15 cellular contexts compared by ENCODE assay signal in genomic region chr11:5703741-5704536, GRCh38. TPM values are rescaled to one million over a fixed set of nuclear protein-coding genes. Genes with fewer than 3 reads are reported as not detected.
DNase-seq lines count a peak whose midpoint lies in the region; ATAC-seq and TF ChIP-seq lines count a peak whose summit lies in the region.
"Had no signal": no experiment of that assay in that cellular context is flagged by ENCODE, and none has a peak within 500 bp of the region (broad histone marks: within the 10 kb centered on the region; RNA-seq: fewer than 3 reads in every experiment).

No MANE protein-coding gene starts in this region.

- no peaks in the 10 kb centered on the region for H3K9me3 Mint-ChIP-seq in T-cell
- H3K9me3 Mint-ChIP-seq in osteocyte (ENCODE audit: unreplicated experiment): no peaks in the 10 kb centered on the region

- no peak overlapping the region for H3K27ac ChIP-seq in right lobe of liver
- H3K27ac ChIP-seq: dorsolateral prefrontal cortex had no signal

- H3K36me3 ChIP-seq in right lobe of liver: peaks cover 0 to 4% (median under 1%) of the 10 kb centered on the region in 4 donors

- no peak for TF ChIP-seq POLR2A in right lobe of liver (IDR thresholded peaks at IDR 0.05)

- H3K27me3 Mint-ChIP-seq in T-cell (no peaks in the 10 kb centered on the region), osteocyte (ENCODE audit: unreplicated experiment) (no peaks in the 10 kb centered on the region)

- intact Hi-C loops in right lobe of liver (cut with DNase I): no loop called here

- WGBS in right lobe of liver (ENCODE audit: insufficient coverage, low coverage, low lambda C conversion rate, missing lambda C conversion rate): 72% methylated on average over 2 of the region's 2 CpGs

- ATAC-seq in GM18499 (IDR thresholded peaks at IDR 0.05; ENCODE audit: insufficient read depth, unreplicated experiment) (peak; percentile 42), GM19397 (IDR thresholded peaks at IDR 0.05; ENCODE audit: unreplicated experiment) (peak; percentile 79), HG02970 (IDR thresholded peaks at IDR 0.05; ENCODE audit: low FRiP score, unreplicated experiment) (peak; percentile 64), T-cell (replicated peaks in 1 of 4) (no peak), right lobe of liver (no peak)
- ATAC-seq: HCT116 had no signal

- H3K4me3 ChIP-seq in right lobe of liver: no peak overlapping the region
- H3K4me3 ChIP-seq: dorsolateral prefrontal cortex, lung had no signal

- H3K27ac Mint-ChIP-seq in T-cell: peak overlapping the region; percentile 61 to 71
- no peak overlapping the region for H3K27ac Mint-ChIP-seq in osteocyte (ENCODE audit: unreplicated experiment)

- no peaks in the 10 kb centered on the region for H3K9me3 ChIP-seq in right lobe of liver

- no peaks in the 10 kb centered on the region for H3K4me1 ChIP-seq in right lobe of liver

- H3K36me3 Mint-ChIP-seq in T-cell (peaks cover 71% of the 10 kb centered on the region), osteocyte (ENCODE audit: unreplicated experiment) (peaks cover 78% of the 10 kb centered on the region)

- no peaks in the 10 kb centered on the region for H3K27me3 ChIP-seq in right lobe of liver
- H3K27me3 ChIP-seq: dorsolateral prefrontal cortex had no signal

- H3K4me1 Mint-ChIP-seq in T-cell (peaks cover 45 to 59% (median 46%) of the 10 kb centered on the region in 3 donors), osteocyte (ENCODE audit: unreplicated experiment) (no peaks in the 10 kb centered on the region)

- POLR2A ChIA-PET in T-cell (lab: Charles Lee): no interaction called here

- no peak for TF ChIP-seq CTCF in osteocyte (IDR thresholded peaks at IDR 0.05)
- TF ChIP-seq CTCF in right lobe of liver (IDR thresholded peaks at IDR 0.05): no peak

- H3K4me3 Mint-ChIP-seq in T-cell (no peak overlapping the region), osteocyte (ENCODE audit: unreplicated experiment) (no peak overlapping the region)

- DNase-seq in T-cell (no peak), osteocyte (ENCODE audit: extremely low spot score, unreplicated experiment) (no peak), NCI-H510A treated with DMSO at 0.1 percent for 48 hours (lab: John Stamatoyannopoulos, UW) (no peak), right lobe of liver (no peak)
- DNase-seq in stimulated activated CD8-positive, alpha-beta memory T cell treated with anti-CD3 and anti-CD28 coated beads, Interleukin-4, amount 100 ng/mL, for 48 hours: no peak
- DNase-seq: activated CD4-positive, alpha-beta T cell treated with anti-CD3 and anti-CD28 coated beads for 48 hours; C1 segment of cervical spinal cord; dorsolateral prefrontal cortex; NCI-H510A had no signal

- CTCF ChIA-PET in T-cell (lab: Charles Lee): interaction anchor here (0.6 to 1.0 kb wide), 3 partner anchors 14 to 20 kb away, joined by 3 to 8 read pairs (median 3); partner anchors contain the start of gene TRIM5 (in 1 of the 2)

RNA-seq across cellular contexts. Expression of gene TRIM22, which starts 14.3 kb away (rescaled TPM):
- total RNA-seq in T-cell (100 to 1,000 TPM; 256 to 397 (median 320) TPM), osteocyte (136 and 138 TPM in 2 replicates), right lobe of liver (10 to 100 TPM; 10.0 to 29.1 (median 13.8) TPM)

RNA-seq across cellular contexts. Expression of gene TRIM5, which starts 19.1 kb away (rescaled TPM):
- total RNA-seq in T-cell (10 to 100 TPM; 17.6 to 38.2 (median 31.6) TPM), osteocyte (41.7 and 47.3 TPM in 2 replicates), right lobe of liver (10 to 100 TPM; 15.3 to 19.2 (median 18.2) TPM)

RNA-seq across cellular contexts. Expression of gene OR56B1, which starts 32.3 kb away (rescaled TPM):
- total RNA-seq in T-cell (under 1 TPM; 0.20 to 0.78 (median 0.37) TPM), osteocyte (not detected in 2 replicates), right lobe of liver (under 1 TPM in 1 of 6 experiments, not detected in 5; 0.12 TPM)
- total RNA-seq: lung, renal cortical epithelial cell had no signal

RNA-seq across cellular contexts. Expression of gene OR52N4, which starts 50.1 kb away (rescaled TPM):
- 1 to 10 TPM; 1.4 to 3.8 (median 2.3) TPM for total RNA-seq in T-cell
- total RNA-seq in osteocyte: not detected in 2 replicates
- total RNA-seq in right lobe of liver: not detected
- total RNA-seq: renal cortical epithelial cell had no signal

Comparison
In these comparisons a context has a peak if more than half of its experiments do, and no peak if none do; other contexts are left out.
1. ATAC-seq: peak in GM18499 (single experiment), GM19397 (single experiment) and HG02970 (single experiment); none in T-cell (0 of 4) and right lobe of liver (0 of 4).